20 cellular contexts compared by ENCODE assay signal in genomic region chr3:24518990-24519367, GRCh38. TPM values are rescaled to one million over a fixed set of nuclear protein-coding genes. Genes with fewer than 3 reads are reported as not detected.
"Had no signal": no experiment of that assay in that cellular context is flagged by ENCODE, and none has a peak within 500 bp of the region (broad histone marks: within the 10 kb centered on the region; RNA-seq: fewer than 3 reads in every experiment).

No MANE protein-coding gene starts in this region.

- H3K27ac ChIP-seq: esophagus muscularis mucosa, tibial nerve, uterus had no signal

- DNase-seq: activated CD4-positive, alpha-beta T cell treated with anti-CD3 and anti-CD28 coated beads for 4 hours; activated CD8-positive, alpha-beta memory T cell treated with anti-CD3 and anti-CD28 coated beads, Interleukin-2, amount 50 U/mL, for 4 hours; activated CD8-positive, alpha-beta T cell treated with anti-CD3 and anti-CD28 coated beads, Interleukin-2, amount 10 ng/mL, durations not matched to agents 7 days and 5 days; activated naive CD4-positive, alpha-beta T cell treated with anti-CD3 and anti-CD28 coated beads for 36 hours; activated naive CD8-positive, alpha-beta T cell treated with anti-CD3 and anti-CD28 coated beads, Interleukin-2, amount 50 U/mL, for 24 hours; activated T-cell treated with anti-CD3 and anti-CD28 coated beads, Interleukin-2, amount 50 U/mL, for 4 hours; anterior cingulate cortex; effector memory CD4-positive, alpha-beta T cell; nephron progenitor cell; posterior cingulate gyrus; stimulated activated CD4-positive, alpha-beta T cell treated with anti-CD3 and anti-CD28 coated beads, Interleukin-12 subunit alpha, Interleukin-12 subunit beta, amount 100 ng/mL, for 4 hours; stimulated activated CD4-positive, alpha-beta T cell treated with anti-CD3 and anti-CD28 coated beads, Interleukin-2, amount 100 ng/mL, for 24 hours; stimulated activated naive CD8-positive, alpha-beta T cell treated with anti-CD3 and anti-CD28 coated beads, Interleukin-15, Interleukin-2, amounts not matched to agents 100 U/mL and 50 U/mL, for 24 hours; uterus had no signal

- ATAC-seq: activated CD8-positive, alpha-beta T cell treated with anti-CD3 and anti-CD28 coated beads, Interleukin-2, amount 10 ng/mL, durations not matched to agents 7 days and 5 days; activated T-cell treated with anti-CD3 and anti-CD28 coated beads, Interleukin-2, amount 50 U/mL, for 4 hours; left cardiac atrium; stimulated activated naive CD8-positive, alpha-beta T cell treated with anti-CD3 and anti-CD28 coated beads, Interleukin-15, Interleukin-2, amounts not matched to agents 100 U/mL and 50 U/mL, for 24 hours had no signal

- H3K4me1 ChIP-seq: uterus had no signal

- H3K9me3 ChIP-seq: esophagus muscularis mucosa, tibial nerve, uterus had no signal

- H3K36me3 ChIP-seq: esophagus muscularis mucosa, tibial nerve, uterus had no signal

- H3K27me3 ChIP-seq: esophagus muscularis mucosa, uterus had no signal

- FAIRE-seq: endothelial cell of umbilical vein, islet of Langerhans had no signal

- H3K4me3 ChIP-seq: esophagus muscularis mucosa, lung, tibial nerve, uterus had no signal

RNA-seq across cellular contexts. Expression of gene THRB, which starts 24.3 kb away (rescaled TPM):
- total RNA-seq: activated CD8-positive, alpha-beta T cell treated with anti-CD3 and anti-CD28 coated beads, Interleukin-2, amount 10 ng/mL, durations not matched to agents 7 days and 5 days; activated naive CD4-positive, alpha-beta T cell treated with anti-CD3 and anti-CD28 coated beads for 36 hours; activated T-cell treated with anti-CD3 and anti-CD28 coated beads, Interleukin-2, amount 50 U/mL, for 4 hours; endothelial cell of umbilical vein had no signal
